9 cellular contexts compared by ENCODE assay signal in the genomic region with DNA sequence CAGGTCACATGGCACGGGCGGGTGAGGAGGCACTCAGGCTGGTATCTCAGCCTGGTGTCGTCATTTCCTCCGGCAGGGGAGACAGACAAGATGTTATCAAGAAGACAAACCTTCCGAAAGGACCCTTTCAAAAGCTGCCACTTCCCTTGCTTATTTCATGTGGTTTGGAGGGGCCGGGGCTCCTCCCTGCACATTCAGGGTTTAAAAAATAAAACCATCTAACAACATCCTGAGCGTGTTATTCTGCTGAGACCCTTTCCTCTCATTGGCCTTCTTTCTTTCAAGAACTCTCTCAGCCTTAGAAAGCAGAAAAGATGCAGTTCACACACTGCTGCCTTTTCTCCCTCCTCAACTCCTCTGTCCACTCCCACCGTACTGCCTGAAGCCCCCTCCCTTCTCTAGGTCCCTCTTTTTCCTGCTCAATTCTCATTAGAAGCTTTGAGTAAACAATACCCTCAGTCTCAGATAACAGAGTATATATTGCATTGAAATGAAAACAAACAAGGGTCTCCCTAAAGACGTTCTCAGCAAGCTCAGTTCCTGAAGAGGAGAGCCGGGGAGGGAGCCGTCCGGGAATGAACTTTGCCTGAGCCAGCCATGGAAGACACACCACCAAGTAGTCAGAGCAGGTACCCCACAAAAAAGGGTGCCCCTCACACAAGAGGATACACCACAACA. TPM values are rescaled to one million over a fixed set of nuclear protein-coding genes. Genes with fewer than 3 reads are reported as not detected.
DNase-seq lines count a peak whose midpoint lies in the region; ATAC-seq and TF ChIP-seq lines count a peak whose summit lies in the region.
"Had no signal": no experiment of that assay in that cellular context is flagged by ENCODE, and none has a peak within 500 bp of the region (broad histone marks: within the 10 kb centered on the region; RNA-seq: fewer than 3 reads in every experiment).

No MANE protein-coding gene starts in this region.

- POLR2A ChIA-PET in PC-9 (lab: Charles Lee; ENCODE audit: unreplicated experiment), result interaction anchor here (0.5 to 0.6 kb wide), 3 partner anchors 11 to 68 kb away, joined by 3 to 5 read pairs (median 4); no protein-coding TSS in a partner anchor

- no peaks in the 10 kb centered on the region for H3K27me3 Mint-ChIP-seq in activated T-helper 2 cell treated with anti-CD3 and anti-CD28 coated beads, Interferon-gamma antibody, Interleukin-2, Interleukin-4, amounts not matched to agents 10 μg/mL and 5 μg/mL and 100 μg/mL, durations not matched to agents 14 hours and 24 hours and 36 hours (ENCODE audit: low read depth)

- peaks cover 85% of the 10 kb centered on the region for H3K36me3 Mint-ChIP-seq in activated T-helper 2 cell treated with anti-CD3 and anti-CD28 coated beads, Interferon-gamma antibody, Interleukin-2, Interleukin-4, amounts not matched to agents 10 μg/mL and 5 μg/mL and 100 μg/mL, durations not matched to agents 14 hours and 24 hours and 36 hours (ENCODE audit: low read depth)

- peaks cover 93% of the 10 kb centered on the region for H3K79me2 ChIP-seq in PC-9 (ENCODE audit: low read depth)

- H3K9me3 ChIP-seq in heart right ventricle (no peaks in the 10 kb centered on the region), PC-9 (ENCODE audit: insufficient read depth, low read depth) (no peaks in the 10 kb centered on the region)

- DNase-seq in heart right ventricle (no peak), Right ventricle myocardium superior (no peak), PC-9 (no peak), left kidney (ENCODE audit: low read depth, low spot score) (peak; percentile 87), HPDE6-E6E7 (ENCODE audit: extremely low spot score) (no peak)
- peak; percentile 78 for DNase-seq in activated T-helper 2 cell treated with anti-CD3 and anti-CD28 coated beads, Interferon-gamma antibody, Interleukin-2, Interleukin-4, amounts not matched to agents 10 μg/mL and 5 μg/mL and 100 μg/mL, durations not matched to agents 14 hours and 24 hours and 36 hours (ENCODE audit: low spot score)
- DNase-seq in stimulated activated CD8-positive, alpha-beta memory T cell treated with anti-CD3 and anti-CD28 coated beads, Interleukin-4, amount 100 ng/mL, for 4 hours (ENCODE audit: low read depth in 2 of 2, low spot score in 1 of 2), result peak; percentile 54 to 76

- BruUV-seq in PC-9 (replicated peaks; lab: Mats Ljungman, UMichigan), result no TSS peak

- H3K27ac Mint-ChIP-seq in activated T-helper 2 cell treated with anti-CD3 and anti-CD28 coated beads, Interferon-gamma antibody, Interleukin-2, Interleukin-4, amounts not matched to agents 10 μg/mL and 5 μg/mL and 100 μg/mL, durations not matched to agents 14 hours and 24 hours and 36 hours, result peak overlapping the region; percentile 90

- peaks cover 83% of the 10 kb centered on the region for H3K4me1 Mint-ChIP-seq in activated T-helper 2 cell treated with anti-CD3 and anti-CD28 coated beads, Interferon-gamma antibody, Interleukin-2, Interleukin-4, amounts not matched to agents 10 μg/mL and 5 μg/mL and 100 μg/mL, durations not matched to agents 14 hours and 24 hours and 36 hours (ENCODE audit: low read depth)

- peak overlapping the region in 5 of 10 donors; percentile 1 to 94 (median 43) for H3K4me3 ChIP-seq in heart right ventricle
- no peak overlapping the region for H3K4me3 ChIP-seq in PC-9

- TF ChIP-seq CTCF in heart right ventricle (IDR thresholded peaks at IDR 0.05) (no peak), PC-9 (conservative IDR thresholded peaks at IDR 0.05) (no peak)

- 58 to 65% methylated on average over 12 of the region's 12 CpGs for WGBS in heart right ventricle, 2 donors

- H2AFZ ChIP-seq in PC-9, result no peak overlapping the region

- CTCF ChIA-PET in PC-9 (lab: Charles Lee), result no interaction called here

- H3F3A ChIP-seq in PC-9 (ENCODE audit: insufficient read depth, low read depth), result peaks cover 40% of the 10 kb centered on the region

- no peaks in the 10 kb centered on the region for H3K9me2 ChIP-seq in PC-9 (ENCODE audit: insufficient read depth)

- intact Hi-C loops in heart right ventricle (cut with DNase I) (loop anchor here in 7 of 10 donors (5.0 to 10.0 kb wide), 9 partner anchors 94 to 1761 kb away; no protein-coding TSS in a partner anchor), Right ventricle myocardium superior (cut with DNase I) (loop anchor here (10.0 kb wide), 1 partner anchor 106 kb away; no protein-coding TSS in a partner anchor), PC-9 (cut with micrococcal nuclease; ENCODE audit: unreplicated experiment) (no loop called here)
- intact Hi-C loops in activated T-helper 2 cell treated with anti-CD3 and anti-CD28 coated beads, Interferon-gamma antibody, Interleukin-2, Interleukin-4, amounts not matched to agents 10 μg/mL and 5 μg/mL and 100 μg/mL, durations not matched to agents 14 hours and 24 hours and 36 hours (cut with micrococcal nuclease), result loop anchor here (1.0 to 10.0 kb wide), 4 partner anchors 8 to 1344 kb away; a partner anchor contains a TSS

- no peaks in the 10 kb centered on the region for H3K27me3 ChIP-seq in heart right ventricle
- no peaks in the 10 kb centered on the region for H3K27me3 ChIP-seq in PC-9 (ENCODE audit: insufficient read depth, low read depth)

- ATAC-seq in heart right ventricle, result no peak
- no peak for ATAC-seq in Right ventricle myocardium superior (ENCODE audit: poor library complexity)
- ATAC-seq in HG03439 (IDR thresholded peaks at IDR 0.05; ENCODE audit: unreplicated experiment), result no peak

- H4K20me1 ChIP-seq in PC-9 (ENCODE audit: insufficient read depth), result peaks cover 60% of the 10 kb centered on the region

- peak overlapping the region; percentile 74 for H3K4me3 Mint-ChIP-seq in activated T-helper 2 cell treated with anti-CD3 and anti-CD28 coated beads, Interferon-gamma antibody, Interleukin-2, Interleukin-4, amounts not matched to agents 10 μg/mL and 5 μg/mL and 100 μg/mL, durations not matched to agents 14 hours and 24 hours and 36 hours (ENCODE audit: low read depth)

- H3K4me1 ChIP-seq in heart right ventricle (peaks cover 59 to 99% (median 97%) of the 10 kb centered on the region in 9 donors), PC-9 (replicated peaks; ENCODE audit: insufficient read depth) (peaks cover 94% of the 10 kb centered on the region)

- no peaks in the 10 kb centered on the region for H3K9me3 Mint-ChIP-seq in activated T-helper 2 cell treated with anti-CD3 and anti-CD28 coated beads, Interferon-gamma antibody, Interleukin-2, Interleukin-4, amounts not matched to agents 10 μg/mL and 5 μg/mL and 100 μg/mL, durations not matched to agents 14 hours and 24 hours and 36 hours

- H3K27ac ChIP-seq in heart right ventricle (peak overlapping the region in 9 of 10 donors; percentile 63 to 99 (median 81)), PC-9 (no peak overlapping the region)
- H3K27ac ChIP-seq: C4-2B had no signal

- H3K36me3 ChIP-seq in heart right ventricle (peaks cover 0 to 69% (median 0%) of the 10 kb centered on the region in 9 donors), PC-9 (ENCODE audit: low read depth) (peaks cover 21% of the 10 kb centered on the region)

- 0 out of 2 replicates have a peak overlapping the region, but pooled peaks have one; percentile 67 for H3K4me2 ChIP-seq in PC-9

RNA-seq across cellular contexts. Expression of a gene that starts 9.8 kb away (rescaled TPM):
- total RNA-seq in heart right ventricle, result 10 to 100 TPM; 15.4 to 28.6 (median 19.9) TPM
- 10 to 100 TPM in 1 of 2 donors, 1 to 10 TPM in 1; 6.7 to 18.7 TPM for polyA plus RNA-seq in heart right ventricle
- total RNA-seq in Right ventricle myocardium superior, result 14.0 TPM
- 5.0 and 5.8 TPM in 2 replicates for total RNA-seq in PC-9 (2021)
- total RNA-seq in activated T-helper 2 cell treated with anti-CD3 and anti-CD28 coated beads, Interferon-gamma antibody, Interleukin-2, Interleukin-4, amounts not matched to agents 10 μg/mL and 5 μg/mL and 100 μg/mL, durations not matched to agents 14 hours and 24 hours and 36 hours, result 21.1 and 22.4 TPM in 2 replicates

Comparison
In these comparisons a context has a peak if more than half of its experiments do, and no peak if none do; other contexts are left out.
1. DNase-seq: peak in activated T-helper 2 cell treated with anti-CD3 and anti-CD28 coated beads, Interferon-gamma antibody, Interleukin-2, Interleukin-4, amounts not matched to agents 10 μg/mL and 5 μg/mL and 100 μg/mL, durations not matched to agents 14 hours and 24 hours and 36 hours (single experiment), left kidney (single experiment) and stimulated activated CD8-positive, alpha-beta memory T cell treated with anti-CD3 and anti-CD28 coated beads, Interleukin-4, amount 100 ng/mL, for 4 hours (2 of 2); none in heart right ventricle (0 of 2), Right ventricle myocardium superior (single experiment), PC-9 (0 of 2) and HPDE6-E6E7 (single experiment).